ENCODE assay signal across 35 cellular contexts in the genomic region with DNA sequence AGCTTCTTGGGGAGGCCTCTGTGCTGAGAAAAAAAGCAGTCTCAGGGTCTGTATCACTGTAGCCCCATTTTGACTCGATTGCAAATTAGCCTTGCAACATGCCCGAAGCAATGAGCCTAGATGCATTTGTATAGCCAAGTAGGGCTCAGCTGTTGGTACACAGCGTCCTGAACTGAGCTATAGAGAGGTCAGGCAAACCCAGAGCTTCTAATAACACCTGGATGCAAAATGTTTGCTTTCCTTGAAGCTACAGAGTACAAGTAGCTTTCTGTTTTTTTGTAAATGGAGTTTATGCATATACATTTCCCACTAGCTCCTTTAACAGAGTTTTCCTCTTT.
DNase-seq lines count a peak whose midpoint lies in the region; ATAC-seq and TF ChIP-seq lines count a peak whose summit lies in the region.
"Had no signal": no experiment of that assay in that cellular context is flagged by ENCODE, and none has a peak within 500 bp of the region (broad histone marks: within the 10 kb centered on the region; RNA-seq: fewer than 3 reads in every experiment).

No MANE protein-coding gene starts in this region.

- H3K9me3 Mint-ChIP-seq in activated CD8-positive, alpha-beta T cell treated with anti-CD3 and anti-CD28 coated beads for 36 hours, result no peaks in the 10 kb centered on the region
- H3K9me3 Mint-ChIP-seq: activated naive CD8-positive, alpha-beta T cell treated with anti-CD3 and anti-CD28 coated beads for 36 hours; IgD-negative memory B cell; stimulated activated effector memory CD8-positive, alpha-beta T cell treated with anti-CD3 and anti-CD28 coated beads, Interleukin-12 subunit alpha, Interleukin-12 subunit beta, amount 100 ng/mL, for 72 hours; T-cell had no signal

- H3K4me1 ChIP-seq in Loucy (ENCODE audit: insufficient read depth, low read length, poor library complexity, severe bottlenecking) (peaks cover 16% of the 10 kb centered on the region), heart left ventricle (peaks cover 0 to 11% (median 0%) of the 10 kb centered on the region in 12 donors), gastrocnemius medialis (peaks cover 6 to 7% of the 10 kb centered on the region in 2 donors)
- H3K4me1 ChIP-seq: left lung had no signal

- WGBS in heart left ventricle, 4 donors, result 19 to 41% (median 37%) methylated on average over 3 of the region's 3 CpGs

- H3K4me3 Mint-ChIP-seq in activated CD8-positive, alpha-beta T cell treated with anti-CD3 and anti-CD28 coated beads for 36 hours, result no peak overlapping the region
- H3K4me3 Mint-ChIP-seq: activated naive CD8-positive, alpha-beta T cell treated with anti-CD3 and anti-CD28 coated beads for 36 hours; CD14-positive monocyte; IgD-negative memory B cell; mesothelial cell of epicardium; naive B cell; stimulated activated effector memory CD8-positive, alpha-beta T cell treated with anti-CD3 and anti-CD28 coated beads, Interleukin-12 subunit alpha, Interleukin-12 subunit beta, amount 100 ng/mL, for 72 hours; T-cell; type B pancreatic cell had no signal

- POLR2A ChIA-PET in activated CD8-positive, alpha-beta T cell treated with anti-CD3 and anti-CD28 coated beads for 36 hours (lab: Charles Lee), result interaction anchor here (0.7 kb wide), 1 partner anchor 395 kb away, joined by 3 read pairs; no protein-coding TSS in a partner anchor

- peak overlapping the region in 7 of 12 donors; percentile 13 to 62 (median 30) for H3K27ac ChIP-seq in heart left ventricle
- H3K27ac ChIP-seq in gastrocnemius medialis, result peak overlapping the region; percentile 58 to 76 (median 70)
- H3K27ac ChIP-seq: coronary artery, left lung, neutrophil, SJSA1 had no signal

- no peaks in the 10 kb centered on the region for H3K9me3 ChIP-seq in Loucy (ENCODE audit: insufficient read depth, low read depth, low read length)
- H3K9me3 ChIP-seq in heart left ventricle, result no peaks in the 10 kb centered on the region
- H3K9me3 ChIP-seq in gastrocnemius medialis, result no peaks in the 10 kb centered on the region
- H3K9me3 ChIP-seq: left lung, neutrophil, SJSA1 had no signal

- peaks cover under 1% of the 10 kb centered on the region for H3K27me3 Mint-ChIP-seq in activated CD8-positive, alpha-beta T cell treated with anti-CD3 and anti-CD28 coated beads for 36 hours
- H3K27me3 Mint-ChIP-seq: activated naive CD8-positive, alpha-beta T cell treated with anti-CD3 and anti-CD28 coated beads for 36 hours; type B pancreatic cell had no signal

- no peaks in the 10 kb centered on the region for H3F3A ChIP-seq in Loucy (ENCODE audit: low read depth)

- H3K36me3 ChIP-seq in Loucy (ENCODE audit: insufficient read depth, low read length) (no peaks in the 10 kb centered on the region), heart left ventricle (no peaks in the 10 kb centered on the region), gastrocnemius medialis (no peaks in the 10 kb centered on the region)
- H3K36me3 ChIP-seq: left lung, neutrophil, SJSA1 had no signal

- no peak overlapping the region for H2AFZ ChIP-seq in Loucy (ENCODE audit: low read length)

- TF ChIP-seq POLR2A in heart left ventricle (IDR thresholded peaks at IDR 0.05) (no peak), gastrocnemius medialis (IDR thresholded peaks at IDR 0.05) (no peak)

- no peaks in the 10 kb centered on the region for H3K79me2 ChIP-seq in Loucy (ENCODE audit: insufficient read depth, low read length)

- H3K4me1 Mint-ChIP-seq in activated CD8-positive, alpha-beta T cell treated with anti-CD3 and anti-CD28 coated beads for 36 hours (ENCODE audit: low read depth), result no peaks in the 10 kb centered on the region
- H3K4me1 Mint-ChIP-seq: activated naive CD8-positive, alpha-beta T cell treated with anti-CD3 and anti-CD28 coated beads for 36 hours; naive B cell; stimulated activated effector memory CD8-positive, alpha-beta T cell treated with anti-CD3 and anti-CD28 coated beads, Interleukin-12 subunit alpha, Interleukin-12 subunit beta, amount 100 ng/mL, for 72 hours; T-cell had no signal

- H3K9me2 ChIP-seq in Loucy (replicated peaks; ENCODE audit: low read depth, low read length), result no peaks in the 10 kb centered on the region

- intact Hi-C loops in heart left ventricle (cut with DNase I), result loop anchor here in 1 of 10 donors (10.0 kb wide), 1 partner anchor 54 kb away; no protein-coding TSS in a partner anchor
- intact Hi-C loops in gastrocnemius medialis (cut with DNase I; ENCODE audit: low total_unique reads), result loop anchor here (5.0 kb wide), 1 partner anchor 122 kb away; no protein-coding TSS in a partner anchor
- intact Hi-C loops in activated CD8-positive, alpha-beta T cell treated with anti-CD3 and anti-CD28 coated beads for 36 hours (cut with micrococcal nuclease), result no loop called here

- H3K27me3 ChIP-seq in Loucy (ENCODE audit: insufficient read depth, low read length, poor library complexity, severe bottlenecking), result no peaks in the 10 kb centered on the region
- H3K27me3 ChIP-seq in heart left ventricle, result peaks cover 0 to 11% (median 0%) of the 10 kb centered on the region in 9 donors
- no peaks in the 10 kb centered on the region for H3K27me3 ChIP-seq in gastrocnemius medialis
- H3K27me3 ChIP-seq: left lung, neutrophil, SJSA1 had no signal

- TF ChIP-seq CTCF in Loucy (conservative IDR thresholded peaks at IDR 0.05; ENCODE audit: low read length) (no peak), heart left ventricle (IDR thresholded peaks at IDR 0.05) (no peak), gastrocnemius medialis (IDR thresholded peaks at IDR 0.05 in 4 of 5, conservative IDR thresholded peaks at IDR 0.05 in 1 of 5) (no peak)
- TF ChIP-seq CTCF in activated CD8-positive, alpha-beta T cell treated with anti-CD3 and anti-CD28 coated beads for 36 hours (IDR thresholded peaks at IDR 0.05), result no peak

- DNase-seq in NCI-H526 (lab: John Stamatoyannopoulos, UW) (peak; percentile 15 to 63), NCI-H526 treated with DMSO at 0.1 percent for 48 hours (lab: John Stamatoyannopoulos, UW) (no peak), heart left ventricle (no peak), gastrocnemius medialis (peak in 1 of 2 donors; percentile 58), NCI-H510A (lab: John Stamatoyannopoulos, UW) (no peak)
- DNase-seq in activated CD8-positive, alpha-beta T cell treated with anti-CD3 and anti-CD28 coated beads for 36 hours, result no peak
- DNase-seq: 8988T; activated CD4-positive, alpha-beta T cell treated with anti-CD3 and anti-CD28 coated beads for 48 hours; activated CD8-positive, alpha-beta memory T cell treated with anti-CD3 and anti-CD28 coated beads for 24 hours; activated gamma-delta T cell; activated naive CD8-positive, alpha-beta T cell treated with anti-CD3 and anti-CD28 coated beads for 36 hours; aorta; caudate nucleus; effector CD8-positive, alpha-beta T cell; GDM1; left lung; naive B cell; NCI-H146; NCI-H2107; NCI-H446 treated with DMSO at 0.1 percent for 48 hours; posterior cingulate gyrus; stimulated activated CD4-positive, alpha-beta T cell treated with anti-CD3 and anti-CD28 coated beads, Interleukin-15, amount 100 ng/mL, for 24 hours; T-cell had no signal

- H3K27ac Mint-ChIP-seq in activated CD8-positive, alpha-beta T cell treated with anti-CD3 and anti-CD28 coated beads for 36 hours, result no peak overlapping the region
- H3K27ac Mint-ChIP-seq: activated naive CD8-positive, alpha-beta T cell treated with anti-CD3 and anti-CD28 coated beads for 36 hours; CD14-positive monocyte; IgD-negative memory B cell; mesothelial cell of epicardium; naive B cell; stimulated activated effector memory CD8-positive, alpha-beta T cell treated with anti-CD3 and anti-CD28 coated beads, Interleukin-12 subunit alpha, Interleukin-12 subunit beta, amount 100 ng/mL, for 72 hours; T-cell; type B pancreatic cell had no signal

- no peaks in the 10 kb centered on the region for H4K20me1 ChIP-seq in Loucy (ENCODE audit: insufficient read depth, low read length, poor library complexity, severe bottlenecking)

- CTCF ChIA-PET in activated CD8-positive, alpha-beta T cell treated with anti-CD3 and anti-CD28 coated beads for 36 hours (lab: Charles Lee), result interaction anchor here (1.2 kb wide), 1 partner anchor 11 kb away, joined by 3 read pairs; no protein-coding TSS in a partner anchor

- no peak overlapping the region for H3K9ac ChIP-seq in Loucy (ENCODE audit: low read depth, low read length, poor library complexity, severe bottlenecking)

- H3K36me3 Mint-ChIP-seq in activated CD8-positive, alpha-beta T cell treated with anti-CD3 and anti-CD28 coated beads for 36 hours (ENCODE audit: low read depth), result no peaks in the 10 kb centered on the region
- H3K36me3 Mint-ChIP-seq: activated naive CD8-positive, alpha-beta T cell treated with anti-CD3 and anti-CD28 coated beads for 36 hours; CD14-positive monocyte; IgD-negative memory B cell; mesothelial cell of epicardium; naive B cell; stimulated activated effector memory CD8-positive, alpha-beta T cell treated with anti-CD3 and anti-CD28 coated beads, Interleukin-12 subunit alpha, Interleukin-12 subunit beta, amount 100 ng/mL, for 72 hours; T-cell; type B pancreatic cell had no signal

- peak; percentile 76 to 87 (median 83) for ATAC-seq in heart left ventricle
- peak; percentile 98 to 99 for ATAC-seq in gastrocnemius medialis
- ATAC-seq in HG03025 (IDR thresholded peaks at IDR 0.05; ENCODE audit: low FRiP score, unreplicated experiment), result no peak
- ATAC-seq in activated CD8-positive, alpha-beta T cell treated with anti-CD3 and anti-CD28 coated beads for 36 hours, result no peak
- ATAC-seq: HCT116; left lung; sciatic nerve; stimulated activated effector memory CD8-positive, alpha-beta T cell treated with anti-CD3 and anti-CD28 coated beads, Interleukin-12 subunit alpha, Interleukin-12 subunit beta, amount 100 ng/mL, for 72 hours; T-cell had no signal

- H3K4me2 ChIP-seq in Loucy (ENCODE audit: low read depth, low read length, poor library complexity, severe bottlenecking), result peak overlapping the region; percentile 37

- no peak overlapping the region for H3K4me3 ChIP-seq in Loucy (ENCODE audit: low read length, poor library complexity, severe bottlenecking)
- no peak overlapping the region for H3K4me3 ChIP-seq in heart left ventricle
- H3K4me3 ChIP-seq in gastrocnemius medialis, result no peak overlapping the region
- H3K4me3 ChIP-seq: coronary artery, left lung, SJSA1 had no signal

- in situ Hi-C loops in gastrocnemius medialis (cut with MboI; ENCODE audit: low sequenced_read_pairs in 4 of 4), result no loop called here

Comparison
In these comparisons a context has a peak if more than half of its experiments do, and no peak if none do; other contexts are left out.
1. DNase-seq: peak in NCI-H526 (2 of 2); none in NCI-H526 treated with DMSO at 0.1 percent for 48 hours (single experiment), heart left ventricle (0 of 5), NCI-H510A (single experiment) and activated CD8-positive, alpha-beta T cell treated with anti-CD3 and anti-CD28 coated beads for 36 hours (single experiment).
2. ATAC-seq: peak in heart left ventricle (4 of 4) and gastrocnemius medialis (2 of 2); none in HG03025 (single experiment) and activated CD8-positive, alpha-beta T cell treated with anti-CD3 and anti-CD28 coated beads for 36 hours (single experiment).